In genomic region chr3:134666466-134666865, GRCh38 we compare ENCODE assay signal across 17 cellular contexts. TPM values are rescaled to one million over a fixed set of nuclear protein-coding genes. Genes with fewer than 3 reads are reported as not detected.
DNase-seq lines count a peak whose midpoint lies in the region; ATAC-seq and TF ChIP-seq lines count a peak whose summit lies in the region.
"Had no signal": no experiment of that assay in that cellular context is flagged by ENCODE, and none has a peak within 500 bp of the region (broad histone marks: within the 10 kb centered on the region; RNA-seq: fewer than 3 reads in every experiment).

No MANE protein-coding gene starts in this region.

- H3K4me1 Mint-ChIP-seq in HFFc6 (ENCODE audit: low read depth) = peaks cover 35% of the 10 kb centered on the region

- 0 out of 2 replicates have a peak overlapping the region, but pooled peaks have one; percentile 3 for H3K27ac Mint-ChIP-seq in HFFc6
- H3K27ac Mint-ChIP-seq: progenitor cell of endocrine pancreas had no signal

- TF ChIP-seq CTCF in HFFc6 (IDR thresholded peaks at IDR 0.05) (no peak), foreskin keratinocyte (conservative IDR thresholded peaks at IDR 0.05) (no peak)

- H3K4me1 ChIP-seq in foreskin keratinocyte = no peaks in the 10 kb centered on the region

- no peaks in the 10 kb centered on the region for H3K27me3 ChIP-seq in foreskin keratinocyte

- in situ Hi-C loops in ACHN (cut with HindIII; ENCODE audit: low pct_ligation_motif_present, low pct_unique_long_range_greater_than_20kb, low sequenced_read_pairs) = no loop called here

- no peak overlapping the region for H3K27ac ChIP-seq in foreskin keratinocyte
- H3K27ac ChIP-seq: thoracic aorta had no signal

- no peaks in the 10 kb centered on the region for H3K36me3 Mint-ChIP-seq in HFFc6 (ENCODE audit: low read depth)

- DNase-seq in ACHN (peak; percentile 24), HFFc6 (peak; percentile 68), SW480 (ENCODE audit: low spot score) (peak; percentile 27), foreskin keratinocyte (peak in 1 of 2 donors; percentile 30), NCI-H82 (lab: John Stamatoyannopoulos, UW) (no peak), dedifferentiated amniotic fluid mesenchymal stem cell (ENCODE audit: extremely low spot score) (no peak), NCI-H1417 treated with DMSO at 0.1 percent for 48 hours (lab: John Stamatoyannopoulos, UW) (no peak)
- DNase-seq: activated CD4-positive, alpha-beta T cell treated with anti-CD3 and anti-CD28 coated beads for 48 hours; AML-193; effector CD4-positive, alpha-beta T cell; NCI-H1436; NCI-H524 had no signal

- peak; percentile 71 for ATAC-seq in foreskin keratinocyte
- ATAC-seq in HG02798 (IDR thresholded peaks at IDR 0.05; ENCODE audit: poor library complexity, unreplicated experiment) = no peak

- peaks cover 6% of the 10 kb centered on the region for H3K27me3 Mint-ChIP-seq in HFFc6 (ENCODE audit: insufficient read depth)

- no peaks in the 10 kb centered on the region for H3K9me3 Mint-ChIP-seq in HFFc6

- H3K4me3 Mint-ChIP-seq in HFFc6 = no peak overlapping the region

RNA-seq across cellular contexts. Expression of gene KY, which starts 15.6 kb away (rescaled TPM):
- under 1 TPM in 2 of 6 experiments, not detected in 4; 0.11 to 0.16 TPM for total RNA-seq in HFFc6 (2021; fragmentation: NEBNext Ultra II Directional; extraction: Animal tissue kit (Norgen Biotek cat#: 25700))
- total RNA-seq in foreskin keratinocyte = not detected in 2 replicates
- not detected in 2 replicates for polyA plus RNA-seq in foreskin keratinocyte
- total RNA-seq: progenitor cell of endocrine pancreas; T-helper 2 cell treated with Interferon-gamma antibody and Interleukin-4, amounts not matched to agents 100 ng/mL and 5 ng/mL, for 36 hours had no signal
- polyA plus RNA-seq: keratinocyte had no signal

Comparison
In these comparisons a context has a peak if more than half of its experiments do, and no peak if none do; other contexts are left out.
1. DNase-seq: peak in ACHN (single experiment), HFFc6 (single experiment) and SW480 (single experiment); none in NCI-H82 (single experiment), dedifferentiated amniotic fluid mesenchymal stem cell (single experiment) and NCI-H1417 treated with DMSO at 0.1 percent for 48 hours (single experiment).